8 cellular contexts compared by ENCODE assay signal in the genomic region with DNA sequence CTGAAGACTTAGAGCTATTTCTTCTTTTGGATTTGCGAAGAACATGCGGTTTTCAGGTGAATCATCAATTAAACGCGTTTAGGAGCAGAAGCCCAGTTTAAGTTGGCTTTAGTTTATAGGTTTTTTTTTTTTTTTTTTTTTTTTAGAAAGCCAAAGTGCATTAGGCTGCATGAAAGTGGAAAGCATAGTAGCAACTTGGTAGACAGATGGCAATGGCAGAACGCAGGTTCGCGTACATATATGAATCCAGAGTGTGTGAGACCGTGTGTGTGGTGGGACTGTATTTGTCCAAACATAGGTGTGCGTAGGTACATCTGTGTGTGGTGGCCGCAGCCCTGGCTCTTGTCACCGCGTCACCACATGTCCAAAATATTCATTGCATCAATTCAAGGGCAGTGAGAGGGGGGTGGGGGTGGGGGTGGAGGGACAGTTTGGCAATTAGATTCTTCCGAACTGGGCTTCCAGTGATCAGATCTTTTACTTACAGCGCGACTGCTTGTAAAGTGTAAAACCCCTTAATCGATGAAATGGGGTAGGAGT. TPM values are rescaled to one million over a fixed set of nuclear protein-coding genes. Genes with fewer than 3 reads are reported as not detected.
DNase-seq lines count a peak whose midpoint lies in the region; ATAC-seq and TF ChIP-seq lines count a peak whose summit lies in the region.

No MANE protein-coding gene starts in this region.

- WGBS in GM23248 (ENCODE audit: low coverage in 1 of 2, low lambda C conversion rate in 2 of 2, missing lambda C conversion rate in 2 of 2), 2 experiments, result 1 to 2% methylated on average over 16 of the region's 16 CpGs

- H3K4me1 ChIP-seq in BE2C (peaks cover 3% of the 10 kb centered on the region; the same call in 1 of the 2 replicates), GM23248 (ENCODE audit: insufficient read depth) (peaks cover 7% of the 10 kb centered on the region; the same call in 1 of the 2 replicates), Peyer's patch (no peaks in the 10 kb centered on the region), iPS-18a (ENCODE audit: control insufficient read depth, low read depth, low read length) (peaks cover 20% of the 10 kb centered on the region), gastrocnemius medialis (peaks cover 7 to 18% of the 10 kb centered on the region in 2 donors)

- peak overlapping the region; percentile 75 for H3K4me2 ChIP-seq in GM23248 (ENCODE audit: unreplicated experiment)

- H3K9me3 ChIP-seq in BE2C (0 out of 2 replicates have a peak, but pooled peaks cover 3% of the 10 kb centered on the region), GM23248 (ENCODE audit: low read depth) (no peaks in the 10 kb centered on the region), Peyer's patch (no peaks in the 10 kb centered on the region), iPS-18a (ENCODE audit: control insufficient read depth, low read depth, low read length) (no peaks in the 10 kb centered on the region), gastrocnemius medialis (no peaks in the 10 kb centered on the region)

- peak overlapping the region; percentile 84 for H3K4me3 ChIP-seq in BE2C (ENCODE audit: low read depth, low read length)
- H3K4me3 ChIP-seq in GM23248, result peak overlapping the region; percentile 84
- peak overlapping the region; percentile 64 to 91 (median 80) for H3K4me3 ChIP-seq in Peyer's patch
- peak overlapping the region; percentile 67 for H3K4me3 ChIP-seq in astrocyte of the cerebellum (ENCODE audit: low read depth, low read length)
- peak overlapping the region; percentile 98 for H3K4me3 ChIP-seq in iPS-18a (ENCODE audit: low read length)
- H3K4me3 ChIP-seq in gastrocnemius medialis, result peak overlapping the region; percentile 68 to 97 (median 90)

- no peaks in the 10 kb centered on the region for H3K9me2 ChIP-seq in GM23248 (ENCODE audit: insufficient read depth)

- in situ Hi-C loops in GM23248 (cut with MboI) (no loop called here), astrocyte of the cerebellum (cut with HindIII; ENCODE audit: low sequenced_read_pairs) (no loop called here), gastrocnemius medialis (cut with MboI; ENCODE audit: low sequenced_read_pairs in 4 of 4) (loop anchor here in 3 of 4 donors (25.0 kb wide), 3 partner anchors 248 to 523 kb away; a partner anchor contains a TSS)

- H3K9ac ChIP-seq in GM23248, result peak overlapping the region; percentile 90
- peak overlapping the region; percentile 99 for H3K9ac ChIP-seq in iPS-18a (ENCODE audit: low read length)

- TF ChIP-seq CTCF in BE2C (IDR thresholded peaks at IDR 0.05; ENCODE audit: low read depth, low read length) (0 out of 2 replicates have a peak, but pooled peaks have one; percentile 5), Peyer's patch (IDR thresholded peaks at IDR 0.05) (no peak), astrocyte of the cerebellum (IDR thresholded peaks at IDR 0.05; ENCODE audit: low read depth, low read length, missing control alignments) (no peak), gastrocnemius medialis (IDR thresholded peaks at IDR 0.05 in 4 of 5, conservative IDR thresholded peaks at IDR 0.05 in 1 of 5) (no peak)

- DNase-seq in BE2C (peak; percentile 42), GM23248 (peak; percentile 65), Peyer's patch (peak in 2 of 3 donors; percentile 43 to 66), astrocyte of the cerebellum (ENCODE audit: low read depth) (no peak), gastrocnemius medialis (peak; percentile 23 to 59)

- TF ChIP-seq POLR2A in Peyer's patch (IDR thresholded peaks at IDR 0.05), result no peak
- no peak for TF ChIP-seq POLR2A in gastrocnemius medialis (IDR thresholded peaks at IDR 0.05)

- H3K36me3 ChIP-seq in BE2C (no peaks in the 10 kb centered on the region), GM23248 (ENCODE audit: low read depth) (no peaks in the 10 kb centered on the region), Peyer's patch (no peaks in the 10 kb centered on the region), iPS-18a (ENCODE audit: control insufficient read depth, low read depth, low read length) (no peaks in the 10 kb centered on the region), gastrocnemius medialis (no peaks in the 10 kb centered on the region)

- intact Hi-C loops in gastrocnemius medialis (cut with DNase I; ENCODE audit: low total_unique reads), result loop anchor here (2.0 to 5.0 kb wide), 5 partner anchors 36 to 748 kb away; a partner anchor contains a TSS

- ATAC-seq in gastrocnemius medialis (peak; percentile 11 to 16), HG03460 (IDR thresholded peaks at IDR 0.05; ENCODE audit: unreplicated experiment) (no peak), GM21825 (IDR thresholded peaks at IDR 0.05; ENCODE audit: unreplicated experiment) (no peak)

- H3K27me3 ChIP-seq in BE2C (no peaks in the 10 kb centered on the region), GM23248 (replicated peaks; ENCODE audit: insufficient read depth) (no peaks in the 10 kb centered on the region), Peyer's patch (no peaks in the 10 kb centered on the region), iPS-18a (ENCODE audit: control insufficient read depth, insufficient read depth, low read length) (no peaks in the 10 kb centered on the region), gastrocnemius medialis (no peaks in the 10 kb centered on the region)

- no peaks in the 10 kb centered on the region for H4K20me1 ChIP-seq in GM23248 (ENCODE audit: insufficient read depth)

- peaks cover 14% of the 10 kb centered on the region for H3F3A ChIP-seq in GM23248 (ENCODE audit: insufficient read depth)

- H3K79me2 ChIP-seq in GM23248 (ENCODE audit: insufficient read depth), result peaks cover 36% of the 10 kb centered on the region

- H2AFZ ChIP-seq in GM23248, result peak overlapping the region; percentile 72

- H3K27ac ChIP-seq in GM23248 (peak overlapping the region; percentile 89), Peyer's patch (peak overlapping the region; percentile 88 to 97 (median 96)), iPS-18a (ENCODE audit: low read length) (peak overlapping the region; percentile 96), gastrocnemius medialis (peak overlapping the region; percentile 90 to 95 (median 93))

RNA-seq across cellular contexts. Expression of a gene that starts 0.9 kb away (rescaled TPM):
- 27.5 TPM for polyA plus RNA-seq in BE2C (2012; ENCODE audit: insufficient read depth, insufficient read length, low read depth)
- 35.9 and 37.6 TPM in 2 replicates for total RNA-seq in GM23248 (2014; rRNA removed; shearing (Covaris generic))
- 32.1 and 32.8 TPM in 2 replicates for polyA plus RNA-seq in GM23248 (2016; fragmentation: Nextera tagmentation; extraction: Ambion mirVana)
- total RNA-seq in Peyer's patch, result 10 to 100 TPM; 18.2 to 26.4 (median 19.6) TPM
- total RNA-seq in gastrocnemius medialis, result 10 to 100 TPM; 14.2 to 21.1 (median 14.9) TPM

Comparison
In these comparisons a context has a peak if more than half of its experiments do, and no peak if none do; other contexts are left out.
1. ATAC-seq: peak in gastrocnemius medialis (2 of 2); none in HG03460 (single experiment) and GM21825 (single experiment).
2. in situ Hi-C loops: an anchor here in gastrocnemius medialis (25.0 kb wide); none called in GM23248 and astrocyte of the cerebellum.
3. Peak in every context shown above with its lines, with median percentiles within 50 percentile points of each other: H3K4me3 ChIP-seq and H3K27ac ChIP-seq.